Comparison of ENCODE assay signal across 12 cellular contexts in genomic region chr6:109447878-109448555, GRCh38. TPM values are rescaled to one million over a fixed set of nuclear protein-coding genes. Genes with fewer than 3 reads are reported as not detected.
DNase-seq lines count a peak whose midpoint lies in the region; ATAC-seq and TF ChIP-seq lines count a peak whose summit lies in the region.
"Had no signal": no experiment of that assay in that cellular context is flagged by ENCODE, and none has a peak within 500 bp of the region (broad histone marks: within the 10 kb centered on the region; RNA-seq: fewer than 3 reads in every experiment).

No MANE protein-coding gene starts in this region.

- no peak overlapping the region for H3K27ac ChIP-seq in CD8-positive, alpha-beta memory T cell (ENCODE audit: low read depth, low read length)
- H3K27ac ChIP-seq in suprapubic skin, result no peak overlapping the region

- H3K36me3 Mint-ChIP-seq in CD8-positive, alpha-beta memory T cell, result peaks cover 0 to 62% (median 5%) of the 10 kb centered on the region in 3 donors
- peaks cover 72% of the 10 kb centered on the region for H3K36me3 Mint-ChIP-seq in activated B cell treated with CpG ODN at 0.5 μM for 24 hours (ENCODE audit: low read depth)

- H3K4me1 ChIP-seq in CD8-positive, alpha-beta memory T cell (ENCODE audit: insufficient read depth, low read length), result peaks cover 19% of the 10 kb centered on the region
- no peaks in the 10 kb centered on the region for H3K4me1 ChIP-seq in suprapubic skin
- H3K4me1 ChIP-seq: HAP-1 had no signal

- 83% methylated on average over 5 of the region's 8 CpGs for WGBS in suprapubic skin

- intact Hi-C loops in activated B cell treated with CpG ODN at 0.5 μM for 24 hours (cut with micrococcal nuclease), result no loop called here

- ATAC-seq in activated B cell treated with CpG ODN at 0.5 μM for 24 hours (ENCODE audit: low read depth), result no peak
- peak; percentile 25 for ATAC-seq in left lobe of liver
- ATAC-seq in stimulated activated naive CD8-positive, alpha-beta T cell treated with anti-CD3 and anti-CD28 coated beads, Interleukin-15, Interleukin-2, amounts not matched to agents 100 U/mL and 50 U/mL, for 24 hours, result no peak

- H3K9me3 ChIP-seq in CD8-positive, alpha-beta memory T cell (ENCODE audit: low read length), result no peaks in the 10 kb centered on the region
- H3K9me3 ChIP-seq in suprapubic skin, result no peaks in the 10 kb centered on the region
- H3K9me3 ChIP-seq: HAP-1 had no signal

- no peaks in the 10 kb centered on the region for H3K27me3 ChIP-seq in CD8-positive, alpha-beta memory T cell (ENCODE audit: insufficient read depth, low read length, poor library complexity, severe bottlenecking)
- H3K27me3 ChIP-seq in suprapubic skin, result no peaks in the 10 kb centered on the region

- no peak overlapping the region for H3K4me3 ChIP-seq in CD8-positive, alpha-beta memory T cell (ENCODE audit: low read length)
- no peak overlapping the region for H3K4me3 ChIP-seq in suprapubic skin
- H3K4me3 ChIP-seq: HAP-1 had no signal

- TF ChIP-seq CTCF in activated B cell treated with CpG ODN at 0.5 μM for 24 hours (IDR thresholded peaks at IDR 0.05) (no peak), suprapubic skin (IDR thresholded peaks at IDR 0.05) (no peak)

- H3K36me3 ChIP-seq in CD8-positive, alpha-beta memory T cell (ENCODE audit: insufficient read depth, low read length), result no peaks in the 10 kb centered on the region
- peaks cover 57% of the 10 kb centered on the region for H3K36me3 ChIP-seq in suprapubic skin

- no peaks in the 10 kb centered on the region for H3K9me3 Mint-ChIP-seq in CD8-positive, alpha-beta memory T cell
- no peaks in the 10 kb centered on the region for H3K9me3 Mint-ChIP-seq in activated B cell treated with CpG ODN at 0.5 μM for 24 hours

- H3K4me1 Mint-ChIP-seq in CD8-positive, alpha-beta memory T cell, result peaks cover 35 to 53% (median 39%) of the 10 kb centered on the region in 3 donors
- peaks cover 65% of the 10 kb centered on the region for H3K4me1 Mint-ChIP-seq in activated B cell treated with CpG ODN at 0.5 μM for 24 hours

- H3K27ac Mint-ChIP-seq in CD8-positive, alpha-beta memory T cell, result peak overlapping the region; percentile 8 to 89 (median 76)
- H3K27ac Mint-ChIP-seq in activated B cell treated with CpG ODN at 0.5 μM for 24 hours, result peak overlapping the region; percentile 18

- peaks cover 0 to 1% of the 10 kb centered on the region in 2 donors for H3K27me3 Mint-ChIP-seq in CD8-positive, alpha-beta memory T cell
- H3K27me3 Mint-ChIP-seq in activated B cell treated with CpG ODN at 0.5 μM for 24 hours, result no peaks in the 10 kb centered on the region

- no peak for TF ChIP-seq POLR2A in suprapubic skin (IDR thresholded peaks at IDR 0.05)

- CTCF ChIA-PET in CD8-positive, alpha-beta memory T cell (lab: Charles Lee), result interaction anchor here (1.0 to 2.3 kb wide), 3 partner anchors 9 to 260 kb away, joined by 4 to 7 read pairs (median 4); no protein-coding TSS in a partner anchor
- CTCF ChIA-PET in activated B cell treated with CpG ODN at 0.5 μM for 24 hours (lab: Charles Lee), result interaction anchor here (1.0 kb wide), 1 partner anchor 71 kb away, joined by 4 read pairs; no protein-coding TSS in a partner anchor

- H3K4me3 Mint-ChIP-seq in CD8-positive, alpha-beta memory T cell, result peak overlapping the region in 1 of 7 donors; percentile 35
- H3K4me3 Mint-ChIP-seq in activated B cell treated with CpG ODN at 0.5 μM for 24 hours, result no peak overlapping the region

- no peak for TF ChIP-seq EP300 in suprapubic skin (IDR thresholded peaks at IDR 0.05)

- POLR2A ChIA-PET in CD8-positive, alpha-beta memory T cell (lab: Charles Lee), result no interaction called here
- POLR2A ChIA-PET in activated B cell treated with CpG ODN at 0.5 μM for 24 hours (lab: Charles Lee), result interaction anchor here (0.6 to 1.6 kb wide), 3 partner anchors 10 to 65 kb away, joined by 3 to 5 read pairs (median 4); no protein-coding TSS in a partner anchor

- DNase-seq in CD8-positive, alpha-beta memory T cell, result no peak
- DNase-seq in HT1080 (ENCODE audit: low read depth) (peak; percentile 28), activated B cell treated with CpG ODN at 0.5 μM for 24 hours (no peak), left lobe of liver (ENCODE audit: low spot score) (peak; percentile 37), RPMI8226 (no peak), NCI-H1092 (lab: John Stamatoyannopoulos, UW) (no peak), suprapubic skin (ENCODE audit: low spot score in 2 of 2) (no peak)
- no peak for DNase-seq in stimulated activated naive CD8-positive, alpha-beta T cell treated with anti-CD3 and anti-CD28 coated beads, Interleukin-15, Interleukin-2, amounts not matched to agents 100 U/mL and 50 U/mL, for 24 hours
- DNase-seq: DMS79; NCI-H345; stimulated activated naive CD4-positive, alpha-beta T cell treated with Interleukin-2 at 50 U/mL for 16 hours had no signal

RNA-seq across cellular contexts. Expression of gene SMPD2, which starts 7.5 kb away (rescaled TPM):
- 10 to 100 TPM; 15.1 to 15.8 TPM for total RNA-seq in CD8-positive, alpha-beta memory T cell
- polyA plus RNA-seq in CD8-positive, alpha-beta memory T cell, result 9.4 TPM
- 14.9 and 15.4 TPM in 2 replicates for total RNA-seq in HT1080 (2014; rRNA removed; shearing (Covaris generic))
- 7.3 and 8.8 TPM in 2 replicates for polyA plus RNA-seq in HT1080 (2015; cell fraction: cytosol; rRNA removed)
- polyA plus RNA-seq in HT1080 (2015; cell fraction: nucleus; rRNA removed), result 17.7 and 18.1 TPM in 2 replicates
- 24.9 and 28.2 TPM in 2 replicates for total RNA-seq in activated B cell treated with CpG ODN at 0.5 μM for 24 hours
- total RNA-seq in left lobe of liver, result 4.7 TPM
- 10 to 100 TPM; 21.8 to 34.5 (median 28.1) TPM for total RNA-seq in suprapubic skin

RNA-seq across cellular contexts. Expression of gene MICAL1, which starts 7.6 kb away (rescaled TPM):
- total RNA-seq in CD8-positive, alpha-beta memory T cell, result 10 to 100 TPM; 33.2 to 34.7 TPM
- polyA plus RNA-seq in CD8-positive, alpha-beta memory T cell, result 18.8 TPM
- total RNA-seq in HT1080 (2014; rRNA removed; shearing (Covaris generic)), result 37.2 and 37.3 TPM in 2 replicates
- polyA plus RNA-seq in HT1080 (2015; cell fraction: cytosol; rRNA removed), result 20.1 and 22.0 TPM in 2 replicates
- polyA plus RNA-seq in HT1080 (2015; cell fraction: nucleus; rRNA removed), result 162 and 176 TPM in 2 replicates
- total RNA-seq in activated B cell treated with CpG ODN at 0.5 μM for 24 hours, result 104 and 120 TPM in 2 replicates
- total RNA-seq in left lobe of liver, result 2.4 TPM
- total RNA-seq in suprapubic skin, result 10 to 100 TPM; 22.0 to 45.9 (median 28.8) TPM

RNA-seq across cellular contexts. Expression of gene PPIL6, which starts 7.6 kb away (rescaled TPM):
- total RNA-seq in CD8-positive, alpha-beta memory T cell, result under 1 TPM in 1 of 2 experiments, not detected in 1; 0.13 TPM
- polyA plus RNA-seq in CD8-positive, alpha-beta memory T cell, result 0.46 TPM
- total RNA-seq in HT1080 (2014; rRNA removed; shearing (Covaris generic)), result 0.05 TPM in 1 of 2 replicates, not detected in the other
- 0.49 and 0.84 TPM in 2 replicates for polyA plus RNA-seq in HT1080 (2015; cell fraction: cytosol; rRNA removed)
- polyA plus RNA-seq in HT1080 (2015; cell fraction: nucleus; rRNA removed), result 0.74 TPM in 1 of 2 replicates, not detected in the other
- total RNA-seq in activated B cell treated with CpG ODN at 0.5 μM for 24 hours (0.73 and 0.91 TPM in 2 replicates), left lobe of liver (0.30 TPM), suprapubic skin (1 to 10 TPM; 1.7 to 7.9 (median 3.2) TPM)

RNA-seq across cellular contexts. Expression of gene ZBTB24, which starts 35.0 kb away (rescaled TPM):
- total RNA-seq in CD8-positive, alpha-beta memory T cell, result 10 to 100 TPM; 19.5 to 19.9 TPM
- 7.5 TPM for polyA plus RNA-seq in CD8-positive, alpha-beta memory T cell
- 9.6 and 10.8 TPM in 2 replicates for total RNA-seq in HT1080 (2014; rRNA removed; shearing (Covaris generic))
- 5.9 and 6.6 TPM in 2 replicates for polyA plus RNA-seq in HT1080 (2015; cell fraction: cytosol; rRNA removed)
- 8.2 and 9.1 TPM in 2 replicates for polyA plus RNA-seq in HT1080 (2015; cell fraction: nucleus; rRNA removed)
- total RNA-seq in activated B cell treated with CpG ODN at 0.5 μM for 24 hours, result 22.8 and 25.4 TPM in 2 replicates
- 2.3 TPM for total RNA-seq in left lobe of liver
- 10 to 100 TPM in 3 of 4 donors, 1 to 10 TPM in 1; 8.1 to 11.6 (median 11.2) TPM for total RNA-seq in suprapubic skin

Comparison
In these comparisons a context has a peak if more than half of its experiments do, and no peak if none do; other contexts are left out.
1. DNase-seq: peak in HT1080 (single experiment) and left lobe of liver (single experiment); none in CD8-positive, alpha-beta memory T cell (0 of 5), activated B cell treated with CpG ODN at 0.5 μM for 24 hours (single experiment), RPMI8226 (single experiment), stimulated activated naive CD8-positive, alpha-beta T cell treated with anti-CD3 and anti-CD28 coated beads, Interleukin-15, Interleukin-2, amounts not matched to agents 100 U/mL and 50 U/mL, for 24 hours (single experiment), NCI-H1092 (single experiment) and suprapubic skin (0 of 2).